ENCODE assay signal across 1 cellular context in genomic region chr1:9078949-9079500, GRCh38.
A peak's percentile ranks its signal among the peaks of the same experiment; 100 is the strongest.
TF ChIP-seq lines count a peak whose summit lies in the region.

No MANE protein-coding gene starts in this region.

TF ChIP-seq in GM12878, 131 proteins besides CTCF, POLR2A, EP300 and RAD21:
- TF ChIP-seq SPI1 (IDR thresholded peaks at IDR 0.05; ENCODE audit: borderline replicate concordance, insufficient read depth, low read depth, low read length) (peak; percentile 62; the same call in 1 of the 2 replicates), BHLHE40 (IDR thresholded peaks at IDR 0.05; ENCODE audit: borderline replicate concordance in 1 of 2, low read depth in 2 of 2, low read length in 1 of 2) (peak; percentile 63 to 79; a peak in 3 of 4 replicates), RCOR1 (conservative IDR thresholded peaks at IDR 0.05; ENCODE audit: low read depth, low read length) (no peak), SMAD1 (IDR thresholded peaks at IDR 0.05; ENCODE audit: low read depth, partially characterized antibody) (no peak), RAD51 (IDR thresholded peaks at IDR 0.05) (no peak), NFXL1 (IDR thresholded peaks at IDR 0.05; ENCODE audit: borderline replicate concordance) (no peak), CHD1 (IDR thresholded peaks at IDR 0.05; ENCODE audit: low read depth, low read length) (no peak), HDGF (IDR thresholded peaks at IDR 0.05) (0 out of 2 replicates have a peak, but pooled peaks have one; percentile 26), ZNF687 (IDR thresholded peaks at IDR 0.05) (peak; percentile 65)
